8 cellular contexts compared by ENCODE assay signal in genomic region chr2:68837164-68837860, GRCh38. TPM values are rescaled to one million over a fixed set of nuclear protein-coding genes. Genes with fewer than 3 reads are reported as not detected.
DNase-seq lines count a peak whose midpoint lies in the region; ATAC-seq and TF ChIP-seq lines count a peak whose summit lies in the region.

No MANE protein-coding gene starts in this region.

- H3K4me3 ChIP-seq in A673 (ENCODE audit: low read depth, low read length, poor library complexity, severe bottlenecking) = no peak overlapping the region

- H3K36me3 ChIP-seq in A673 (ENCODE audit: insufficient read depth, low read length, poor library complexity, severe bottlenecking) = no peaks in the 10 kb centered on the region

- H3K36me3 Mint-ChIP-seq in T-helper 2 cell treated with Interferon-gamma antibody and Interleukin-4, amounts not matched to agents 5 μg/mL and 100 μg/mL, for 36 hours (ENCODE audit: low read depth) = no peaks in the 10 kb centered on the region

- no peaks in the 10 kb centered on the region for H3K4me1 ChIP-seq in A673 (ENCODE audit: insufficient read depth, low read length, poor library complexity, severe bottlenecking)

- DNase-seq in A673 (ENCODE audit: low spot score) (peak; percentile 58), HEK293T (ENCODE audit: extremely low spot score) (peak; percentile 53), astrocyte of the hippocampus (ENCODE audit: low read depth, low spot score) (peak; percentile 32), left colon (peak; percentile 58 to 86), NCI-H2227 (lab: John Stamatoyannopoulos, UW; ENCODE audit: unreplicated experiment) (no peak), COLO829 (ENCODE audit: low spot score) (no peak)
- peak; percentile 47 for DNase-seq in T-helper 2 cell treated with Interferon-gamma antibody and Interleukin-4, amounts not matched to agents 5 μg/mL and 100 μg/mL, for 36 hours (ENCODE audit: low spot score)
- peak; percentile 46 for DNase-seq in stimulated activated CD8-positive, alpha-beta memory T cell treated with anti-CD3 and anti-CD28 coated beads, Interleukin-15, amount 100 ng/mL, for 1 hour (ENCODE audit: low read depth)

- peak; percentile 72 for TF ChIP-seq CTCF in A673 (conservative IDR thresholded peaks at IDR 0.05; ENCODE audit: low read depth, low read length)

- intact Hi-C loops in A673 (cut with micrococcal nuclease; ENCODE audit: unreplicated experiment) (loop anchor here (2.0 to 5.0 kb wide), 2 partner anchors 87 to 375 kb away; no protein-coding TSS in a partner anchor), left colon (cut with DNase I, micrococcal nuclease) (no loop called here)

- no peaks in the 10 kb centered on the region for H3K9me3 ChIP-seq in A673 (ENCODE audit: low read depth, low read length, poor library complexity, severe bottlenecking)

- ATAC-seq in left colon = peak; percentile 67

- H3K4me1 Mint-ChIP-seq in T-helper 2 cell treated with Interferon-gamma antibody and Interleukin-4, amounts not matched to agents 5 μg/mL and 100 μg/mL, for 36 hours (ENCODE audit: low read depth) = peaks cover 49% of the 10 kb centered on the region

- H3K4me3 Mint-ChIP-seq in T-helper 2 cell treated with Interferon-gamma antibody and Interleukin-4, amounts not matched to agents 5 μg/mL and 100 μg/mL, for 36 hours = peak overlapping the region; percentile 30

- H3K27me3 ChIP-seq in A673 (replicated peaks; ENCODE audit: insufficient read depth, low read depth, low read length, poor library complexity) = no peaks in the 10 kb centered on the region

- POLR2A ChIA-PET in A673 (lab: Charles Lee; ENCODE audit: low non-redundant PET) = no interaction called here
- POLR2A ChIA-PET in HEK293T (lab: Yijun Ruan, JAX) = no interaction called here

- peaks cover 5% of the 10 kb centered on the region for H3K27me3 Mint-ChIP-seq in T-helper 2 cell treated with Interferon-gamma antibody and Interleukin-4, amounts not matched to agents 5 μg/mL and 100 μg/mL, for 36 hours (ENCODE audit: low read depth)

- no peak overlapping the region for H3K27ac ChIP-seq in A673 (ENCODE audit: low read depth, low read length, poor library complexity, severe bottlenecking)

- CTCF ChIA-PET in A673 (lab: Charles Lee) = interaction anchor here (1.7 kb wide), 1 partner anchor 374 kb away, joined by 5 read pairs; no protein-coding TSS in a partner anchor
- CTCF ChIA-PET in HEK293T (lab: Yijun Ruan, JAX) = interaction anchor here (0.7 kb wide), 1 partner anchor 10 kb away, joined by 3 read pairs; no protein-coding TSS in a partner anchor

- H3K27ac Mint-ChIP-seq in T-helper 2 cell treated with Interferon-gamma antibody and Interleukin-4, amounts not matched to agents 5 μg/mL and 100 μg/mL, for 36 hours = peak overlapping the region; percentile 53

- BruUV-seq in A673 (replicated peaks; lab: Mats Ljungman, UMichigan) = no TSS peak

- no peaks in the 10 kb centered on the region for H3K9me3 Mint-ChIP-seq in T-helper 2 cell treated with Interferon-gamma antibody and Interleukin-4, amounts not matched to agents 5 μg/mL and 100 μg/mL, for 36 hours

TF ChIP-seq in HEK293T, 16 proteins besides CTCF, POLR2A, EP300 and RAD21:
- TF ChIP-seq BHLHE40 (IDR thresholded peaks at IDR 0.05; ENCODE audit: borderline replicate concordance) (no peak), FOXM1 (IDR thresholded peaks at IDR 0.05; ENCODE audit: borderline replicate concordance) (no peak), FOXA1 (IDR thresholded peaks at IDR 0.05) (no peak), HDGF (IDR thresholded peaks at IDR 0.05; ENCODE audit: borderline replicate concordance) (no peak), SUZ12 (IDR thresholded peaks at IDR 0.05) (no peak), PKNOX1 (IDR thresholded peaks at IDR 0.05) (no peak), LEF1 (IDR thresholded peaks at IDR 0.05; ENCODE audit: borderline replicate concordance) (no peak), ARNT (IDR thresholded peaks at IDR 0.05) (no peak)

RNA-seq across cellular contexts. Expression of gene BMP10, which starts 33.9 kb away (rescaled TPM):
- not detected in 2 replicates for total RNA-seq in A673 (2021)
- not detected for total RNA-seq in left colon

Comparison
In these comparisons a context has a peak if more than half of its experiments do, and no peak if none do; other contexts are left out.
1. DNase-seq: peak in A673 (single experiment), HEK293T (single experiment), T-helper 2 cell treated with Interferon-gamma antibody and Interleukin-4, amounts not matched to agents 5 μg/mL and 100 μg/mL, for 36 hours (single experiment), astrocyte of the hippocampus (single experiment), left colon (2 of 2) and stimulated activated CD8-positive, alpha-beta memory T cell treated with anti-CD3 and anti-CD28 coated beads, Interleukin-15, amount 100 ng/mL, for 1 hour (single experiment); none in NCI-H2227 (single experiment) and COLO829 (single experiment).